In the genomic region with DNA sequence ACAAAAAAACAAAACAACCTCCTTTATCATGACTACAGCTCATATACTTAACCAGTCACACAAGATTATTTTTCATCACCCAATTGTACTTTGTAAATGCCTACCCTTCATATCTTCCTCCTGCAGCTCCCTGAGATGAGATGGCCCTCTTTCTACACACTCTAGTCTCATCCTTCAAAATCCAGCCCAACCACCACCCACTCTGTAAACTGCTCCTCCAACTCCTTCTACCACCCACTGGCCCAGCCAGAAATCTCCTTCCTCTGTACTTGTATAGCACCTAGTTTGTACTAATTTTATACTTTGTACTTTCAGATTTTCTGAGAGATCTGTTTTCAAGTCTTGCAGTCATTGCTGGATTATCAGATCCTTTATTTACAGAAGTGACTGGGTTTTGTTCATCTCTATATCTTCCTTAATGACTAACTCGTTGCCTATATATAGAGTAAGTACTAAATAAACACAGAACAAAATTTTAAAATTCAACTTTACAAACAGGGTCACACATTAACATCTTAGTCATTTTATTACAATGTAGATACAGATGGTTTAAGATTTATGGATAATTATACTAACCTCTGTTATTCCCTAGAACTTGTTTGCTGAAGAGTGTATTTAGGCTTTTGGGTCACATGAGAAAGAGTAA, we compare ENCODE assay signal across 23 cellular contexts.
"Had no signal": no experiment of that assay in that cellular context is flagged by ENCODE, and none has a peak within 500 bp of the region (broad histone marks: within the 10 kb centered on the region; RNA-seq: fewer than 3 reads in every experiment).

No MANE protein-coding gene starts in this region.

- DNase-seq: activated CD4-positive, alpha-beta T cell treated with anti-CD3 and anti-CD28 coated beads for 4 hours; activated CD8-positive, alpha-beta memory T cell treated with anti-CD3 and anti-CD28 coated beads, Interleukin-2, amount 10 ng/mL, durations not matched to agents 7 days and 5 days; activated effector memory CD4-positive, alpha-beta T cell treated with anti-CD3 and anti-CD28 coated beads, Interleukin-2, amount 50 U/mL, for 16 hours; activated naive CD4-positive, alpha-beta T cell treated with Interleukin-2 at 50 U/mL for 16 hours; activated naive CD8-positive, alpha-beta T cell treated with anti-CD3 and anti-CD28 coated beads, Interleukin-2, amount 50 U/mL, for 24 hours; activated T-cell treated with anti-CD3 and anti-CD28 coated beads, Interleukin-2, amount 50 U/mL, for 24 hours; amniotic stem cell; MM.1S; NCI-H1105; NCI-H1436; NCI-H1694 treated with DMSO at 0.1 percent for 48 hours; NCI-H2029 treated with DMSO at 0.1 percent for 48 hours; NCI-H345; NCI-H510A; NCI-H526 treated with DMSO at 0.1 percent for 48 hours; NCI-H82; OCI-M1; SHP77 treated with DMSO at 0.1 percent for 48 hours had no signal

- H3K27ac Mint-ChIP-seq: activated CD8-positive, alpha-beta memory T cell treated with anti-CD3 and anti-CD28 coated beads, Interleukin-2, amount 10 ng/mL, durations not matched to agents 7 days and 5 days; activated naive CD4-positive, alpha-beta T cell treated with anti-CD3 and anti-CD28 coated beads, Interleukin-2, amount 50 U/mL, for 72 hours; activated naive CD8-positive, alpha-beta T cell treated with anti-CD3 and anti-CD28 coated beads, Interleukin-2, amount 50 U/mL, for 24 hours; activated T-cell treated with anti-CD3 and anti-CD28 coated beads, Interleukin-2, amount 50 U/mL, for 24 hours; T-helper 1 cell treated with Interleukin-12 subunit alpha and Interleukin-12 subunit beta and Interleukin-4 antibody, amounts not matched to agents 30 μg/mL and 1 μg/mL, for 36 hours had no signal

- H3K36me3 Mint-ChIP-seq: activated CD8-positive, alpha-beta memory T cell treated with anti-CD3 and anti-CD28 coated beads, Interleukin-2, amount 10 ng/mL, durations not matched to agents 7 days and 5 days; activated naive CD4-positive, alpha-beta T cell treated with anti-CD3 and anti-CD28 coated beads, Interleukin-2, amount 50 U/mL, for 72 hours had no signal

- H3K9me3 Mint-ChIP-seq: activated naive CD4-positive, alpha-beta T cell treated with anti-CD3 and anti-CD28 coated beads, Interleukin-2, amount 50 U/mL, for 72 hours; activated naive CD8-positive, alpha-beta T cell treated with anti-CD3 and anti-CD28 coated beads, Interleukin-2, amount 50 U/mL, for 24 hours; activated T-cell treated with anti-CD3 and anti-CD28 coated beads, Interleukin-2, amount 50 U/mL, for 24 hours; T-helper 1 cell treated with Interleukin-12 subunit alpha and Interleukin-12 subunit beta and Interleukin-4 antibody, amounts not matched to agents 30 μg/mL and 1 μg/mL, for 36 hours had no signal

- H3K4me3 Mint-ChIP-seq: activated CD8-positive, alpha-beta memory T cell treated with anti-CD3 and anti-CD28 coated beads, Interleukin-2, amount 10 ng/mL, durations not matched to agents 7 days and 5 days; activated naive CD8-positive, alpha-beta T cell treated with anti-CD3 and anti-CD28 coated beads, Interleukin-2, amount 50 U/mL, for 24 hours; activated T-cell treated with anti-CD3 and anti-CD28 coated beads, Interleukin-2, amount 50 U/mL, for 24 hours; brain; central memory CD8-positive, alpha-beta T cell; T-helper 1 cell treated with Interleukin-12 subunit alpha and Interleukin-12 subunit beta and Interleukin-4 antibody, amounts not matched to agents 30 μg/mL and 1 μg/mL, for 36 hours had no signal

- ATAC-seq: activated CD4-positive, CD25-positive, alpha-beta regulatory T cell treated with anti-CD3 and anti-CD28 coated beads, Interleukin-2, amount 50 U/mL, for 24 hours; activated CD8-positive, alpha-beta memory T cell treated with anti-CD3 and anti-CD28 coated beads, Interleukin-2, amount 10 ng/mL, durations not matched to agents 7 days and 5 days; activated naive CD4-positive, alpha-beta T cell treated with anti-CD3 and anti-CD28 coated beads, Interleukin-2, amount 50 U/mL, for 72 hours; activated naive CD8-positive, alpha-beta T cell treated with anti-CD3 and anti-CD28 coated beads, Interleukin-2, amount 50 U/mL, for 24 hours had no signal

- H3K27me3 Mint-ChIP-seq: activated CD8-positive, alpha-beta memory T cell treated with anti-CD3 and anti-CD28 coated beads, Interleukin-2, amount 10 ng/mL, durations not matched to agents 7 days and 5 days; activated naive CD8-positive, alpha-beta T cell treated with anti-CD3 and anti-CD28 coated beads, Interleukin-2, amount 50 U/mL, for 24 hours; central memory CD8-positive, alpha-beta T cell had no signal

- H3K4me1 Mint-ChIP-seq: activated naive CD8-positive, alpha-beta T cell treated with anti-CD3 and anti-CD28 coated beads, Interleukin-2, amount 50 U/mL, for 24 hours; central memory CD8-positive, alpha-beta T cell had no signal
